14 cellular contexts compared by ENCODE assay signal in genomic region chr18:44938396-44939036, GRCh38.
DNase-seq lines count a peak whose midpoint lies in the region; ATAC-seq, FAIRE-seq and TF ChIP-seq lines count a peak whose summit lies in the region.
"Had no signal": no experiment of that assay in that cellular context is flagged by ENCODE, and none has a peak within 500 bp of the region (broad histone marks: within the 10 kb centered on the region; RNA-seq: fewer than 3 reads in every experiment).

No MANE protein-coding gene starts in this region.

- H4K8ac ChIP-seq in mesenchymal stem cell (ENCODE audit: low read length) = no peak overlapping the region

- no peak overlapping the region for H2BK5ac ChIP-seq in mesenchymal stem cell (ENCODE audit: low read depth, low read length, poor library complexity, severe bottlenecking)

- TF ChIP-seq POLR2A in gastroesophageal sphincter (IDR thresholded peaks at IDR 0.05) = no peak

- TF ChIP-seq EP300 in gastroesophageal sphincter (IDR thresholded peaks at IDR 0.05) = no peak

- no peak overlapping the region for H2AFZ ChIP-seq in mesenchymal stem cell (ENCODE audit: low read depth, low read length)

- DNase-seq in D341Med (ENCODE audit: low spot score) (peak; percentile 81), NCI-H2029 (lab: John Stamatoyannopoulos, UW) (peak; percentile 84), SHP77 treated with DMSO at 0.1 percent for 48 hours (lab: John Stamatoyannopoulos, UW) (peak; percentile 42), mesenchymal stem cell (no peak), epidermal melanocyte (ENCODE audit: insufficient read length, low spot score) (no peak), D721Med (ENCODE audit: insufficient read length, low spot score) (no peak)
- DNase-seq: activated T-cell treated with anti-CD3 and anti-CD28 coated beads for 4 hours; H9; immature natural killer cell; stimulated activated naive CD8-positive, alpha-beta T cell treated with anti-CD3 and anti-CD28 coated beads, Interleukin-15, Interleukin-2, amounts not matched to agents 100 U/mL and 50 U/mL, for 24 hours; T1000 had no signal

- no peak for FAIRE-seq in D721Med (lab: Jason Lieb, UNC)

- H2BK12ac ChIP-seq in mesenchymal stem cell (ENCODE audit: low read length in 2 of 2) = no peak overlapping the region

- no peak overlapping the region for H2BK15ac ChIP-seq in mesenchymal stem cell (ENCODE audit: low read depth, poor library complexity, severe bottlenecking)

- H3K4me1 ChIP-seq in mesenchymal stem cell (ENCODE audit: control insufficient read depth, insufficient read depth, low read depth, low read length) (no peaks in the 10 kb centered on the region), gastroesophageal sphincter (peaks cover 0 to 39% (median 7%) of the 10 kb centered on the region in 3 donors)

- H3K4me3 ChIP-seq in mesenchymal stem cell (ENCODE audit: insufficient read depth in 1 of 2, low read depth in 1 of 2, low read length in 2 of 2) (no peak overlapping the region), gastroesophageal sphincter (no peak overlapping the region)

- H3K27ac ChIP-seq in mesenchymal stem cell (ENCODE audit: low read length, poor library complexity, severe bottlenecking) = no peak overlapping the region
- H3K27ac ChIP-seq in gastroesophageal sphincter = no peak overlapping the region
- H3K27ac ChIP-seq: neutrophil had no signal

- H3K4me2 ChIP-seq in mesenchymal stem cell (ENCODE audit: low read length, poor library complexity, severe bottlenecking) = no peak overlapping the region

- H3K4ac ChIP-seq in mesenchymal stem cell (ENCODE audit: low read depth in 1 of 2, low read length in 2 of 2) = no peak overlapping the region

- peaks cover 24% of the 10 kb centered on the region for H3K79me1 ChIP-seq in mesenchymal stem cell (replicated peaks; ENCODE audit: low read length, poor library complexity, severe bottlenecking)

- H2BK120ac ChIP-seq in mesenchymal stem cell (ENCODE audit: low read depth, low read length) = no peak overlapping the region

- H3K36me3 ChIP-seq in mesenchymal stem cell (ENCODE audit: control insufficient read depth in 1 of 2, insufficient read depth in 2 of 2, low read depth in 1 of 2, low read length in 2 of 2) = peaks cover 0 to 9% of the 10 kb centered on the region in 2 experiments
- peaks cover 0 to 4% of the 10 kb centered on the region in 2 donors for H3K36me3 ChIP-seq in gastroesophageal sphincter
- H3K36me3 ChIP-seq: neutrophil had no signal

- no peak for TF ChIP-seq CTCF in gastroesophageal sphincter (IDR thresholded peaks at IDR 0.05)
- no peak for TF ChIP-seq CTCF in D721Med (IDR thresholded peaks at IDR 0.05; ENCODE audit: insufficient read depth, missing control alignments)

- no peak overlapping the region for H3K18ac ChIP-seq in mesenchymal stem cell (ENCODE audit: low read depth in 1 of 2, low read length in 2 of 2)

- H3K14ac ChIP-seq in mesenchymal stem cell (ENCODE audit: low read length in 2 of 2) = no peak overlapping the region

- H3K9ac ChIP-seq in mesenchymal stem cell (ENCODE audit: low read length) = no peak overlapping the region

- peak overlapping the region; percentile 77 for H2AK5ac ChIP-seq in mesenchymal stem cell (ENCODE audit: low read length, severe bottlenecking)

- H3K27me3 ChIP-seq in mesenchymal stem cell (ENCODE audit: control insufficient read depth in 1 of 2, insufficient read depth in 1 of 2, low read length in 2 of 2) (no peaks in the 10 kb centered on the region), gastroesophageal sphincter (no peaks in the 10 kb centered on the region)
- H3K27me3 ChIP-seq: neutrophil had no signal

- H4K91ac ChIP-seq in mesenchymal stem cell (ENCODE audit: low read length) = no peak overlapping the region

- no peaks in the 10 kb centered on the region for H3K9me3 ChIP-seq in mesenchymal stem cell (ENCODE audit: control insufficient read depth, low read length)
- H3K9me3 ChIP-seq in gastroesophageal sphincter = peaks cover 0 to 4% (median 0%) of the 10 kb centered on the region in 3 donors
- H3K9me3 ChIP-seq: neutrophil had no signal

- H3K23ac ChIP-seq in mesenchymal stem cell (ENCODE audit: low read length in 2 of 2) = peak overlapping the region in 1 of 2 experiments; percentile 50

- WGBS in mesenchymal stem cell = 66% methylated on average over 6 of the region's 7 CpGs
- WGBS in gastroesophageal sphincter (ENCODE audit: low coverage in 1 of 2), 2 donors = 33 to 69% methylated on average over 3 to 5 of the region's 7 CpGs

- ATAC-seq in gastroesophageal sphincter (no peak), GM18502 (IDR thresholded peaks at IDR 0.05; ENCODE audit: poor library complexity, unreplicated experiment) (no peak)
- ATAC-seq: stimulated activated naive CD8-positive, alpha-beta T cell treated with anti-CD3 and anti-CD28 coated beads, Interleukin-15, Interleukin-2, amounts not matched to agents 100 U/mL and 50 U/mL, for 24 hours had no signal

Comparison
In these comparisons a context has a peak if more than half of its experiments do, and no peak if none do; other contexts are left out.
1. DNase-seq: peak in D341Med (single experiment), NCI-H2029 (single experiment) and SHP77 treated with DMSO at 0.1 percent for 48 hours (single experiment); none in mesenchymal stem cell (single experiment), epidermal melanocyte (single experiment) and D721Med (single experiment).